ENCODE assay signal across 16 cellular contexts in the genomic region with DNA sequence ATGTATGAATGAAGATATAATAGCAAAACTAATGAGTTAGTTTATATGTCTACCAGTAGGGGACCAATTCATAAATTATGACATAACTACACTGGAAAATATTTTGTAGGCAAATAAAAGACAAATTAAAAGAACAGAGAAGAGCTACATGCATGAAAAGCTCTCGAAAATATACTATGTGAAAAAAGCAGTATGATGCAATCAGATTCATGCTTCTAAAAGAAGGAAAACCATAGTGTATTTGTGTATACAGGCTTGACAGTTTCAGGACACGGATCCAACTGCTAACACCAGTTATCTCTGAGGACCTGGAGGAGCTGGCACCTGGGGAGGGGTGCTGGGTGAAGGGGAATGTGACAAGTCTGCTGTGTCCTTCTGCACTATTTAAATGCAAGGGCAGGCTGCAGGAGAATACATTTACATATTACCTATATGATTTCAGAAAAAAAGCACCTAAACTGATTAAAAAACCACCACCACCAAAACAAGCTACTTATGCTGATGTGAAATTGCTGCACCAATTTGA. TPM values are rescaled to one million over a fixed set of nuclear protein-coding genes. Genes with fewer than 3 reads are reported as not detected.
A peak's percentile ranks its signal among the peaks of the same experiment; 100 is the strongest.
DNase-seq lines count a peak whose midpoint lies in the region; ATAC-seq and TF ChIP-seq lines count a peak whose summit lies in the region.
"Had no signal": no experiment of that assay in that cellular context is flagged by ENCODE, and none has a peak within 500 bp of the region (broad histone marks: within the 10 kb centered on the region; RNA-seq: fewer than 3 reads in every experiment).

No MANE protein-coding gene starts in this region.

- no peak overlapping the region for H3K27ac Mint-ChIP-seq in activated CD4-positive, alpha-beta memory T cell treated with anti-CD3 and anti-CD28 coated beads, Interleukin-2, amount 10 ng/mL, durations not matched to agents 7 days and 5 days

- peaks cover 17% of the 10 kb centered on the region for H3K36me3 Mint-ChIP-seq in activated CD4-positive, alpha-beta memory T cell treated with anti-CD3 and anti-CD28 coated beads, Interleukin-2, amount 10 ng/mL, durations not matched to agents 7 days and 5 days (ENCODE audit: low read depth)

- no peak for TF ChIP-seq POLR2A in Peyer's patch (IDR thresholded peaks at IDR 0.05)

- H3K4me3 Mint-ChIP-seq in activated CD4-positive, alpha-beta memory T cell treated with anti-CD3 and anti-CD28 coated beads, Interleukin-2, amount 10 ng/mL, durations not matched to agents 7 days and 5 days, result no peak overlapping the region

- TF ChIP-seq RAD21 in neural cell (conservative IDR thresholded peaks at IDR 0.05), result no peak

- no peaks in the 10 kb centered on the region for H3K27me3 ChIP-seq in OCI-LY3 (ENCODE audit: low read depth, low read length)
- H3K27me3 ChIP-seq in neural cell (ENCODE audit: insufficient read depth, low read depth, low read length), result no peaks in the 10 kb centered on the region
- H3K27me3 ChIP-seq in Peyer's patch, result no peaks in the 10 kb centered on the region

- no peaks in the 10 kb centered on the region for H3F3A ChIP-seq in neural cell (ENCODE audit: insufficient read depth, low read length, poor library complexity, severe bottlenecking)

- POLR2A ChIA-PET in activated CD4-positive, alpha-beta memory T cell treated with anti-CD3 and anti-CD28 coated beads, Interleukin-2, amount 10 ng/mL, durations not matched to agents 7 days and 5 days (lab: Charles Lee), result interaction anchor here (0.7 to 0.8 kb wide), 3 partner anchors 11 to 205 kb away, joined by 3 read pairs; partner anchors contain the start of genes C11orf54 and TAF1D

- peaks cover 65% of the 10 kb centered on the region for H3K4me1 Mint-ChIP-seq in activated CD4-positive, alpha-beta memory T cell treated with anti-CD3 and anti-CD28 coated beads, Interleukin-2, amount 10 ng/mL, durations not matched to agents 7 days and 5 days

- peak; percentile 21; the same call in 1 of the 2 replicates for TF ChIP-seq CTCF in OCI-LY3 (IDR thresholded peaks at IDR 0.05; ENCODE audit: low read depth, low read length)
- TF ChIP-seq CTCF in neural cell (IDR thresholded peaks at IDR 0.05; ENCODE audit: poor library complexity, severe bottlenecking), result no peak
- TF ChIP-seq CTCF in Peyer's patch (IDR thresholded peaks at IDR 0.05), result no peak

- H2AFZ ChIP-seq in OCI-LY3 (ENCODE audit: low read depth, low read length) (no peak overlapping the region), neural cell (ENCODE audit: low read depth, low read length) (no peak overlapping the region)
- H2AFZ ChIP-seq: GM23248 had no signal

- H3K4me1 ChIP-seq in OCI-LY3 (ENCODE audit: low read length) (peaks cover 12% of the 10 kb centered on the region), Peyer's patch (peaks cover 0 to 5% (median 0%) of the 10 kb centered on the region in 4 donors)

- no peaks in the 10 kb centered on the region for H3K9me2 ChIP-seq in neural cell (ENCODE audit: insufficient read depth, low read length)

- H3K27ac ChIP-seq in OCI-LY3 (ENCODE audit: low read length) (no peak overlapping the region), neural cell (ENCODE audit: low read length) (no peak overlapping the region), Peyer's patch (no peak overlapping the region)
- H3K27ac ChIP-seq: GM23248 had no signal

- DNase-seq in germinal center (ENCODE audit: low spot score) (peak; percentile 33), Peyer's patch (no peak)
- DNase-seq in activated CD4-positive, alpha-beta memory T cell treated with anti-CD3 and anti-CD28 coated beads, Interleukin-2, amount 10 ng/mL, durations not matched to agents 7 days and 5 days, result no peak
- DNase-seq: activated gamma-delta T cell; amniotic stem cell; DMS 273 treated with DMSO at 0.1 percent for 48 hours; GDM1; NCI-H1417 treated with DMSO at 0.1 percent for 48 hours; NCI-H2171 treated with DMSO at 0.1 percent for 48 hours; stimulated activated CD4-positive, alpha-beta T cell treated with anti-CD3 and anti-CD28 coated beads, Interleukin-4, amount 100 ng/mL, for 4 hours; stimulated activated CD8-positive, alpha-beta memory T cell treated with anti-CD3 and anti-CD28 coated beads, Interleukin-4, amount 100 ng/mL, for 48 hours had no signal

- ATAC-seq in GM21723 (IDR thresholded peaks at IDR 0.05; ENCODE audit: unreplicated experiment) (peak; percentile 0), HG02884 (IDR thresholded peaks at IDR 0.05; ENCODE audit: unreplicated experiment) (no peak)

- H3K36me3 ChIP-seq in OCI-LY3 (replicated peaks; ENCODE audit: low read depth, low read length), result peaks cover 6% of the 10 kb centered on the region
- no peaks in the 10 kb centered on the region for H3K36me3 ChIP-seq in neural cell (ENCODE audit: insufficient read depth, low read length)
- no peaks in the 10 kb centered on the region for H3K36me3 ChIP-seq in Peyer's patch

- no peaks in the 10 kb centered on the region for H3K27me3 Mint-ChIP-seq in activated CD4-positive, alpha-beta memory T cell treated with anti-CD3 and anti-CD28 coated beads, Interleukin-2, amount 10 ng/mL, durations not matched to agents 7 days and 5 days

- TF ChIP-seq EP300 in neural cell (conservative IDR thresholded peaks at IDR 0.05; ENCODE audit: poor library complexity, severe bottlenecking), result no peak

- H3K4me2 ChIP-seq in OCI-LY3 (ENCODE audit: low read length) (no peak overlapping the region), neural cell (ENCODE audit: low read length) (peak overlapping the region; percentile 33)

- no peak overlapping the region for H3K4me3 ChIP-seq in OCI-LY3 (ENCODE audit: low read length)
- H3K4me3 ChIP-seq in neural cell (ENCODE audit: low read length), result peak overlapping the region; percentile 18
- H3K4me3 ChIP-seq in Peyer's patch, result no peak overlapping the region
- H3K4me3 ChIP-seq: GM23248 had no signal

- H3K9ac ChIP-seq in OCI-LY3 (ENCODE audit: low read length) (no peak overlapping the region), neural cell (ENCODE audit: low read length) (no peak overlapping the region)
- H3K9ac ChIP-seq: GM23248 had no signal

- H3K9me3 Mint-ChIP-seq in activated CD4-positive, alpha-beta memory T cell treated with anti-CD3 and anti-CD28 coated beads, Interleukin-2, amount 10 ng/mL, durations not matched to agents 7 days and 5 days, result no peaks in the 10 kb centered on the region

- CTCF ChIA-PET in activated CD4-positive, alpha-beta memory T cell treated with anti-CD3 and anti-CD28 coated beads, Interleukin-2, amount 10 ng/mL, durations not matched to agents 7 days and 5 days (lab: Charles Lee), result interaction anchor here (0.8 to 1.7 kb wide), 3 partner anchors 10 to 116 kb away, joined by 3 to 8 read pairs (median 4); no protein-coding TSS in a partner anchor

- H3K79me2 ChIP-seq in OCI-LY3 (ENCODE audit: low read length) (peaks cover 64% of the 10 kb centered on the region), neural cell (replicated peaks; ENCODE audit: insufficient read depth, low read length) (peaks cover 4% of the 10 kb centered on the region)

- H3K9me3 ChIP-seq in OCI-LY3 (ENCODE audit: insufficient read depth, low read length) (no peaks in the 10 kb centered on the region), neural cell (ENCODE audit: low read length) (no peaks in the 10 kb centered on the region), Peyer's patch (no peaks in the 10 kb centered on the region)

- H4K20me1 ChIP-seq in OCI-LY3 (ENCODE audit: insufficient read depth, low read length) (peaks cover 36% of the 10 kb centered on the region), neural cell (ENCODE audit: insufficient read depth) (no peaks in the 10 kb centered on the region)

TF ChIP-seq in neural cell, 6 proteins besides CTCF, POLR2A, EP300 and RAD21:
- TF ChIP-seq MXI1 (conservative IDR thresholded peaks at IDR 0.05; ENCODE audit: poor library complexity, severe bottlenecking) (no peak), REST (IDR thresholded peaks at IDR 0.05; ENCODE audit: borderline replicate concordance) (no peak), EZH2 (IDR thresholded peaks at IDR 0.05; ENCODE audit: borderline replicate concordance, insufficient read depth, low read length, poor library complexity, severe bottlenecking) (no peak), SMC3 (conservative IDR thresholded peaks at IDR 0.05; ENCODE audit: poor library complexity) (no peak), POLR2AphosphoS5 (IDR thresholded peaks at IDR 0.05) (no peak), TAF1 (IDR thresholded peaks at IDR 0.05; ENCODE audit: low read depth) (no peak)

RNA-seq across cellular contexts. Expression of gene SMCO4, which starts 6.8 kb away (rescaled TPM):
- polyA plus RNA-seq in neural cell, result 10.0 and 12.4 TPM in 2 replicates
- polyA minus RNA-seq in neural cell, result 7.5 and 18.5 TPM in 2 replicates
- 10 to 100 TPM; 24.8 to 93.0 (median 40.2) TPM for total RNA-seq in Peyer's patch
- 10 to 100 TPM; 55.3 to 60.0 TPM for total RNA-seq in activated CD4-positive, alpha-beta memory T cell treated with anti-CD3 and anti-CD28 coated beads, Interleukin-2, amount 10 ng/mL, durations not matched to agents 7 days and 5 days
